In the genomic region with DNA sequence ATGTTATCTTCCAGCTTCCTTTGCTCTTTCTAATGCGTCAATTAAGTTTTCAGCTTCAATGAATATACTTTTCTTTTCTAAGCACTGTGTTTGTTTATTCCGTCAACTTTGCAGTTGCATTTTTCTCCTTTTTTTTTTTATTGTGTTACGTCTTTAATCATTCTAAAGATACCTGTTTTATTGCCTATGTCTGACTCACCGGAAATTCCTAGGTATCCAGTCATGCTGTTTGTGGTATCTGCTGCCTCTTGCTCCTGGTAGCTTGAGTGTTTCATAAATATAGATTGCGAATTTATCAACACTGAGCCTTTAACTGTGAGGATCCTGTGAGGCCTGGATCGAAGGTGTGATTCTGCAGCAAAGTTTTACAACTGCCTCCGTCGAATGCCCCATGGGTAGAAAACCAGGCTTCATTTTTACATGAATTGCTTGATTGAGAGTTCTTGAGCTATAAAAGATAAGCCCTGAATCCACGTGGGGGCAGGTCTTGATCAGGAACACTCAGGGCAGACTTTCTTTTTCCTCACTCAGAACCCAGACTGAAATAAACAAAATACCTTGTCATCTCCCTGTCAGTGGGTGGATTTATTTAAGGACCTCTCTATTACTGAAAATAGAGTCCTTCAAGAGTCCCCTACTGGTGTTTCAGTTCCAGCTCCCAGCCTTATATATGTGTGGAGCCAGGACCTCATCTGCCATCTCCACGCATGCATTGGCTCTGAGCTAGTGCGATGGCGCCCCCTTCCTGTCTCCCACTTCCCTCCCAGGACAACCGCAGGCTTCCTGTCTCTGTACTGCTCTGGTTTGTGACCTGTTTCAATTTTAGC, we compare ENCODE assay signal across 8 cellular contexts.
DNase-seq lines count a peak whose midpoint lies in the region; ATAC-seq and TF ChIP-seq lines count a peak whose summit lies in the region.

No MANE protein-coding gene starts in this region.

- H3K36me3 Mint-ChIP-seq in activated CD4-positive, alpha-beta T cell treated with anti-CD3 and anti-CD28 coated beads, Interleukin-2, amount 10 ng/mL, durations not matched to agents 7 days and 5 days (ENCODE audit: low read depth): no peaks in the 10 kb centered on the region
- H3K36me3 Mint-ChIP-seq in osteocyte (ENCODE audit: unreplicated experiment): no peaks in the 10 kb centered on the region

- POLR2A ChIA-PET in activated CD4-positive, alpha-beta T cell treated with anti-CD3 and anti-CD28 coated beads, Interleukin-2, amount 10 ng/mL, durations not matched to agents 7 days and 5 days (lab: Charles Lee): no interaction called here

- H3K9me3 ChIP-seq in RWPE2 (ENCODE audit: severe bottlenecking): no peaks in the 10 kb centered on the region

- peak; percentile 67 for TF ChIP-seq CTCF in RWPE2 (IDR thresholded peaks at IDR 0.05; ENCODE audit: poor library complexity, severe bottlenecking)
- TF ChIP-seq CTCF in epithelial cell of esophagus (IDR thresholded peaks at IDR 0.05; ENCODE audit: insufficient read depth, low read depth, low read length, missing control alignments): peak; percentile 55
- TF ChIP-seq CTCF in osteocyte (IDR thresholded peaks at IDR 0.05): peak; percentile 24

- no peak overlapping the region for H3K27ac Mint-ChIP-seq in activated CD4-positive, alpha-beta T cell treated with anti-CD3 and anti-CD28 coated beads, Interleukin-2, amount 10 ng/mL, durations not matched to agents 7 days and 5 days
- H3K27ac Mint-ChIP-seq in osteocyte (ENCODE audit: unreplicated experiment): no peak overlapping the region

- CTCF ChIA-PET in activated CD4-positive, alpha-beta T cell treated with anti-CD3 and anti-CD28 coated beads, Interleukin-2, amount 10 ng/mL, durations not matched to agents 7 days and 5 days (lab: Charles Lee): interaction anchor here (0.6 to 1.4 kb wide), 4 partner anchors 9 to 207 kb away, joined by 3 to 7 read pairs (median 4); no protein-coding TSS in a partner anchor

- no peak overlapping the region for H3K4me3 Mint-ChIP-seq in activated CD4-positive, alpha-beta T cell treated with anti-CD3 and anti-CD28 coated beads, Interleukin-2, amount 10 ng/mL, durations not matched to agents 7 days and 5 days
- no peak overlapping the region for H3K4me3 Mint-ChIP-seq in osteocyte (ENCODE audit: unreplicated experiment)

- H3K27ac ChIP-seq in RWPE2 (ENCODE audit: poor library complexity, severe bottlenecking): peak overlapping the region; percentile 96

- peaks cover 31% of the 10 kb centered on the region for H3K4me1 Mint-ChIP-seq in activated CD4-positive, alpha-beta T cell treated with anti-CD3 and anti-CD28 coated beads, Interleukin-2, amount 10 ng/mL, durations not matched to agents 7 days and 5 days
- no peaks in the 10 kb centered on the region for H3K4me1 Mint-ChIP-seq in osteocyte (ENCODE audit: unreplicated experiment)

- H3K27me3 ChIP-seq in RWPE2 (ENCODE audit: insufficient read depth, poor library complexity, severe bottlenecking): no peaks in the 10 kb centered on the region

- H3K9me3 Mint-ChIP-seq in activated CD4-positive, alpha-beta T cell treated with anti-CD3 and anti-CD28 coated beads, Interleukin-2, amount 10 ng/mL, durations not matched to agents 7 days and 5 days: no peaks in the 10 kb centered on the region
- no peaks in the 10 kb centered on the region for H3K9me3 Mint-ChIP-seq in osteocyte (ENCODE audit: unreplicated experiment)

- H3K27me3 Mint-ChIP-seq in activated CD4-positive, alpha-beta T cell treated with anti-CD3 and anti-CD28 coated beads, Interleukin-2, amount 10 ng/mL, durations not matched to agents 7 days and 5 days: no peaks in the 10 kb centered on the region
- no peaks in the 10 kb centered on the region for H3K27me3 Mint-ChIP-seq in osteocyte (ENCODE audit: unreplicated experiment)

- peak; percentile 14 for DNase-seq in activated CD4-positive, alpha-beta T cell treated with anti-CD3 and anti-CD28 coated beads, Interleukin-2, amount 10 ng/mL, durations not matched to agents 7 days and 5 days
- DNase-seq in activated CD4-positive, alpha-beta T cell treated with anti-CD3 and anti-CD28 coated beads, Interleukin-2, amount 50 U/mL, for 4 hours: no peak
- DNase-seq in RWPE2 (ENCODE audit: low spot score): no peak
- DNase-seq in epithelial cell of esophagus (ENCODE audit: low read depth): peak; percentile 94
- no peak for DNase-seq in osteocyte (ENCODE audit: extremely low spot score, unreplicated experiment)
- DNase-seq in cerebellum (ENCODE audit: low spot score): no peak
- DNase-seq in activated effector memory CD4-positive, alpha-beta T cell treated with anti-CD3 and anti-CD28 coated beads, Interleukin-2, amount 50 U/mL, for 16 hours: no peak

- peaks cover 33% of the 10 kb centered on the region for H3K4me1 ChIP-seq in RWPE2 (ENCODE audit: insufficient read depth, poor library complexity, severe bottlenecking)

- no peaks in the 10 kb centered on the region for H3K36me3 ChIP-seq in RWPE2 (ENCODE audit: low read depth)

- no peak overlapping the region for H3K4me3 ChIP-seq in RWPE2 (ENCODE audit: severe bottlenecking)
- H3K4me3 ChIP-seq in epithelial cell of esophagus (ENCODE audit: low read length): no peak overlapping the region

- ATAC-seq in HG03039 (IDR thresholded peaks at IDR 0.05; ENCODE audit: unreplicated experiment): peak; percentile 47
- peak; percentile 97 for ATAC-seq in RWPE2 (ENCODE audit: low read depth)

Comparison
In these comparisons a context has a peak if more than half of its experiments do, and no peak if none do; other contexts are left out.
1. DNase-seq: peak in activated CD4-positive, alpha-beta T cell treated with anti-CD3 and anti-CD28 coated beads, Interleukin-2, amount 10 ng/mL, durations not matched to agents 7 days and 5 days (single experiment) and epithelial cell of esophagus (single experiment); none in activated CD4-positive, alpha-beta T cell treated with anti-CD3 and anti-CD28 coated beads, Interleukin-2, amount 50 U/mL, for 4 hours (0 of 2), RWPE2 (single experiment), osteocyte (single experiment), cerebellum (single experiment) and activated effector memory CD4-positive, alpha-beta T cell treated with anti-CD3 and anti-CD28 coated beads, Interleukin-2, amount 50 U/mL, for 16 hours (single experiment).
2. Peak in every context shown above with its lines, with median percentiles within 50 percentile points of each other: CTCF ChIP-seq.